ENCODE assay signal across 14 cellular contexts in genomic region chr17:19311421-19312215, GRCh38. TPM values are rescaled to one million over a fixed set of nuclear protein-coding genes. Genes with fewer than 3 reads are reported as not detected.
DNase-seq lines count a peak whose midpoint lies in the region; ATAC-seq and TF ChIP-seq lines count a peak whose summit lies in the region.
"Had no signal": no experiment of that assay in that cellular context is flagged by ENCODE, and none has a peak within 500 bp of the region (broad histone marks: within the 10 kb centered on the region; RNA-seq: fewer than 3 reads in every experiment).

No MANE protein-coding gene starts in this region.

- peaks cover 28% of the 10 kb centered on the region for H3K4me1 Mint-ChIP-seq in endothelial cell (ENCODE audit: unreplicated experiment)

- no peaks in the 10 kb centered on the region for H3K36me3 ChIP-seq in neutrophil

- DNase-seq in AML-193 (lab: John Stamatoyannopoulos, UW) (peak; percentile 38 to 54), NB4 (ENCODE audit: low read depth) (peak; percentile 74), endothelial cell (ENCODE audit: low spot score) (no peak), sciatic nerve (ENCODE audit: low spot score) (no peak), T-helper 9 cell (no peak)
- DNase-seq in activated naive CD4-positive, alpha-beta T cell (lab: John Stamatoyannopoulos, UW) = no peak
- DNase-seq: activated CD4-positive, alpha-beta T cell treated with anti-CD3 and anti-CD28 coated beads, Interleukin-2, amount 50 U/mL, for 1 hour; activated effector memory CD4-positive, alpha-beta T cell treated with Interleukin-2 at 50 U/mL for 16 hours; immature natural killer cell; natural killer cell; stimulated activated CD4-positive, alpha-beta T cell treated with anti-CD3 and anti-CD28 coated beads, Interleukin-15, amount 100 ng/mL, for 24 hours had no signal

- peak overlapping the region; percentile 69 for H3K4me3 Mint-ChIP-seq in endothelial cell (ENCODE audit: unreplicated experiment)
- H3K4me3 Mint-ChIP-seq: immature natural killer cell, natural killer cell had no signal

- H3K27me3 Mint-ChIP-seq in endothelial cell (ENCODE audit: unreplicated experiment) = peaks cover 3% of the 10 kb centered on the region

- no peaks in the 10 kb centered on the region for H3K27me3 ChIP-seq in neutrophil
- H3K27me3 ChIP-seq: cardiac muscle cell had no signal

- peak overlapping the region; percentile 88 for H3K27ac Mint-ChIP-seq in endothelial cell (ENCODE audit: unreplicated experiment)
- H3K27ac Mint-ChIP-seq: immature natural killer cell, natural killer cell had no signal

- H3K4me3 ChIP-seq in NB4 (ENCODE audit: low read depth, low read length) (no peak overlapping the region), neutrophil (ENCODE audit: low read depth in 1 of 2, low read length in 1 of 2) (peak overlapping the region; percentile 10 to 18)
- H3K4me3 ChIP-seq: cardiac muscle cell had no signal

- peaks cover 31 to 42% of the 10 kb centered on the region in 2 experiments for H3K4me1 ChIP-seq in neutrophil (ENCODE audit: control insufficient read depth in 1 of 2, insufficient read depth in 1 of 2, low read depth in 1 of 2, low read length in 1 of 2)

- no peaks in the 10 kb centered on the region for H3K9me3 Mint-ChIP-seq in endothelial cell (ENCODE audit: unreplicated experiment)
- H3K9me3 Mint-ChIP-seq: immature natural killer cell, natural killer cell had no signal

- peak overlapping the region; percentile 72 for H3K27ac ChIP-seq in neutrophil
- H3K27ac ChIP-seq: cardiac muscle cell had no signal

- no peak for TF ChIP-seq CTCF in NB4 (IDR thresholded peaks at IDR 0.05; ENCODE audit: low read depth, low read length)
- TF ChIP-seq CTCF in endothelial cell (IDR thresholded peaks at IDR 0.05; ENCODE audit: unreplicated experiment) = no peak
- TF ChIP-seq CTCF in neutrophil (IDR thresholded peaks at IDR 0.05) = peak; percentile 20

- no peaks in the 10 kb centered on the region for H3K9me3 ChIP-seq in neutrophil

- ATAC-seq in sciatic nerve (no peak), GM19035 (IDR thresholded peaks at IDR 0.05; ENCODE audit: unreplicated experiment) (no peak)

- TF ChIP-seq POLR2A in NB4 (IDR thresholded peaks at IDR 0.05; ENCODE audit: extremely low read depth, insufficient read length) = no peak

- peaks cover 35% of the 10 kb centered on the region for H3K36me3 Mint-ChIP-seq in endothelial cell (ENCODE audit: low read depth, unreplicated experiment)
- H3K36me3 Mint-ChIP-seq: natural killer cell had no signal

- intact Hi-C loops in sciatic nerve (cut with DNase I) = no loop called here

RNA-seq across cellular contexts. Expression of gene B9D1, which starts 50.9 kb away (rescaled TPM):
- 6.2 TPM for total RNA-seq in endothelial cell (ENCODE audit: unreplicated experiment)
- total RNA-seq in sciatic nerve = 19.8 TPM

Comparison
In these comparisons a context has a peak if more than half of its experiments do, and no peak if none do; other contexts are left out.
1. DNase-seq: peak in AML-193 (2 of 2) and NB4 (single experiment); none in endothelial cell (single experiment), sciatic nerve (single experiment), T-helper 9 cell (single experiment) and activated naive CD4-positive, alpha-beta T cell (0 of 4).